In the genomic region with DNA sequence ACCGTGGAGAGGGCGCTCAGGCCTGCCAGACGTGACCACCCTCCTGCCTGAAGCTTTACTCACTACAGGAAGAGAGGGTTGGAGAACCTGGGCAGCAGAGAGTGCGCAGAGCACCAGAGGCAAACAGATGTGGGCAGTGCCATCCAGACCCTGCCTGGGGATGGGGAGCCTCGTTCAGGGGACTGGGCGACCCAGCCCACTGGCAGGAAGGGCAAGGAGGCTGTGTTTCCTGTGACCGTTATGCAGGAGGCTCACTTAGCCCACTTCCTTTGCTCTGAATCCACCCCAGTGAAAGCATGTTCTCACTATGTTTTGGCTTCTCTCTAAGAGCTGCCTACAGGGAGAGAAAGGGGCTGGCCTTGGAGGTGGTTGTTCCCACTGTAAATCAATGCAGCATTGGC, we compare ENCODE assay signal across 1 cellular context.
TF ChIP-seq lines count a peak whose summit lies in the region.

No MANE protein-coding gene starts in this region.

TF ChIP-seq in SK-N-SH treated with all-trans-retinoic acid at 6 μM for 48 hours, 23 proteins besides CTCF, POLR2A, EP300 and RAD21 (continued from another document):
- no peak for TF ChIP-seq BACH2 (CRISPR knock-in tag; IDR thresholded peaks at IDR 0.05; ENCODE audit: borderline replicate concordance)
- TF ChIP-seq ZNF8 (CRISPR knock-in tag; IDR thresholded peaks at IDR 0.05) = no peak
